15 cellular contexts compared by ENCODE assay signal in genomic region chr11:75510626-75511025, GRCh38. TPM values are rescaled to one million over a fixed set of nuclear protein-coding genes. Genes with fewer than 3 reads are reported as not detected.
DNase-seq lines count a peak whose midpoint lies in the region; ATAC-seq and TF ChIP-seq lines count a peak whose summit lies in the region.
"Had no signal": no experiment of that assay in that cellular context is flagged by ENCODE, and none has a peak within 500 bp of the region (broad histone marks: within the 10 kb centered on the region; RNA-seq: fewer than 3 reads in every experiment).

No MANE protein-coding gene starts in this region.

- DNase-seq in CD4-positive, alpha-beta T cell = no peak
- no peak for DNase-seq in Karpas-422
- DNase-seq in mesenchymal stem cell = no peak
- no peak for DNase-seq in activated naive CD4-positive, alpha-beta T cell treated with anti-CD3 and anti-CD28 coated beads, Interleukin-2, amount 10 ng/mL, durations not matched to agents 7 days and 5 days
- no peak for DNase-seq in GF-D8 (lab: John Stamatoyannopoulos, UW)
- no peak for DNase-seq in posterior vena cava (ENCODE audit: low spot score)
- DNase-seq: COR-L47, MM.1S, NCI-H1105 treated with DMSO at 0.1 percent for 48 hours, NCI-H187, NCI-H446 treated with DMSO at 0.1 percent for 48 hours, SHP77 treated with DMSO at 0.1 percent for 48 hours had no signal

- H3K9ac ChIP-seq in Karpas-422 (ENCODE audit: low read length) (peak overlapping the region; percentile 54), mesenchymal stem cell (ENCODE audit: low read length) (no peak overlapping the region)
- H3K9ac ChIP-seq: BLaER1 had no signal

- H2BK120ac ChIP-seq in mesenchymal stem cell (ENCODE audit: low read depth, low read length) = no peak overlapping the region

- H3K79me2 ChIP-seq in Karpas-422 (ENCODE audit: low read length) = peaks cover 95% of the 10 kb centered on the region

- H3K9me2 ChIP-seq in Karpas-422 (replicated peaks; ENCODE audit: insufficient read depth, low read length) = no peaks in the 10 kb centered on the region

- H2BK15ac ChIP-seq in mesenchymal stem cell (ENCODE audit: low read depth, poor library complexity, severe bottlenecking) = peak overlapping the region; percentile 64

- H3K4me3 ChIP-seq in Karpas-422 (ENCODE audit: low read length) = peak overlapping the region; percentile 10; the same call in 1 of the 2 replicates
- H3K4me3 ChIP-seq in mesenchymal stem cell (ENCODE audit: insufficient read depth in 1 of 2, low read depth in 1 of 2, low read length in 2 of 2) = no peak overlapping the region
- H3K4me3 ChIP-seq: BLaER1, HAP-1 had no signal

- no peak overlapping the region for H2AFZ ChIP-seq in Karpas-422 (ENCODE audit: low read length)
- no peak overlapping the region for H2AFZ ChIP-seq in mesenchymal stem cell (ENCODE audit: low read depth, low read length)

- no peak overlapping the region for H2BK5ac ChIP-seq in mesenchymal stem cell (ENCODE audit: low read depth, low read length, poor library complexity, severe bottlenecking)

- intact Hi-C loops in CD4-positive, alpha-beta T cell (cut with DNase I, micrococcal nuclease) = no loop called here
- intact Hi-C loops in posterior vena cava (cut with DNase I) = no loop called here

- H3K23ac ChIP-seq in mesenchymal stem cell (ENCODE audit: low read length in 2 of 2) = no peak overlapping the region

- no peak overlapping the region for H4K91ac ChIP-seq in mesenchymal stem cell (ENCODE audit: low read length)

- H3K14ac ChIP-seq in mesenchymal stem cell (ENCODE audit: low read length in 2 of 2) = no peak overlapping the region

- peak overlapping the region; percentile 65 for H3K27ac Mint-ChIP-seq in CD4-positive, alpha-beta T cell
- H3K27ac Mint-ChIP-seq in stimulated activated memory B cell treated with anti-CD40 and anti-IgM and Interleukin-4, amounts not matched to agents 10 μg/mL and 1 μg/mL and 100 μg/mL, for 72 hours = peak overlapping the region; percentile 83
- H3K27ac Mint-ChIP-seq in activated naive CD4-positive, alpha-beta T cell treated with anti-CD3 and anti-CD28 coated beads, Interleukin-2, amount 10 ng/mL, durations not matched to agents 7 days and 5 days = no peak overlapping the region

- no peaks in the 10 kb centered on the region for H3K27me3 Mint-ChIP-seq in CD4-positive, alpha-beta T cell
- no peaks in the 10 kb centered on the region for H3K27me3 Mint-ChIP-seq in stimulated activated memory B cell treated with anti-CD40 and anti-IgM and Interleukin-4, amounts not matched to agents 10 μg/mL and 1 μg/mL and 100 μg/mL, for 72 hours
- H3K27me3 Mint-ChIP-seq in activated naive CD4-positive, alpha-beta T cell treated with anti-CD3 and anti-CD28 coated beads, Interleukin-2, amount 10 ng/mL, durations not matched to agents 7 days and 5 days = peaks cover 11% of the 10 kb centered on the region

- no peak for ATAC-seq in CD4-positive, alpha-beta T cell (ENCODE audit: poor library complexity)
- ATAC-seq in stimulated activated memory B cell treated with anti-CD40 and anti-IgM and Interleukin-4, amounts not matched to agents 10 μg/mL and 1 μg/mL and 100 μg/mL, for 72 hours = no peak

- 61% methylated on average over 5 of the region's 6 CpGs for WGBS in mesenchymal stem cell

- no peaks in the 10 kb centered on the region for H3K9me3 Mint-ChIP-seq in CD4-positive, alpha-beta T cell
- H3K9me3 Mint-ChIP-seq in stimulated activated memory B cell treated with anti-CD40 and anti-IgM and Interleukin-4, amounts not matched to agents 10 μg/mL and 1 μg/mL and 100 μg/mL, for 72 hours = no peaks in the 10 kb centered on the region
- no peaks in the 10 kb centered on the region for H3K9me3 Mint-ChIP-seq in activated naive CD4-positive, alpha-beta T cell treated with anti-CD3 and anti-CD28 coated beads, Interleukin-2, amount 10 ng/mL, durations not matched to agents 7 days and 5 days

- no peak overlapping the region for H3K27ac ChIP-seq in CD4-positive, alpha-beta T cell (ENCODE audit: low read depth, low read length)
- H3K27ac ChIP-seq in Karpas-422 (ENCODE audit: low read length) (peak overlapping the region; percentile 99), mesenchymal stem cell (ENCODE audit: low read length, poor library complexity, severe bottlenecking) (no peak overlapping the region)
- H3K27ac ChIP-seq: BLaER1 had no signal

- H3K4me1 Mint-ChIP-seq in CD4-positive, alpha-beta T cell (ENCODE audit: low read depth) = peaks cover 44% of the 10 kb centered on the region
- H3K4me1 Mint-ChIP-seq in stimulated activated memory B cell treated with anti-CD40 and anti-IgM and Interleukin-4, amounts not matched to agents 10 μg/mL and 1 μg/mL and 100 μg/mL, for 72 hours = peaks cover 89% of the 10 kb centered on the region
- peaks cover 30% of the 10 kb centered on the region for H3K4me1 Mint-ChIP-seq in activated naive CD4-positive, alpha-beta T cell treated with anti-CD3 and anti-CD28 coated beads, Interleukin-2, amount 10 ng/mL, durations not matched to agents 7 days and 5 days

- no peak overlapping the region for H2BK12ac ChIP-seq in mesenchymal stem cell (ENCODE audit: low read length in 2 of 2)

- H3K4ac ChIP-seq in mesenchymal stem cell (ENCODE audit: low read depth in 1 of 2, low read length in 2 of 2) = no peak overlapping the region

- H3K9me3 ChIP-seq in CD4-positive, alpha-beta T cell (ENCODE audit: control insufficient read depth, low read length) = no peaks in the 10 kb centered on the region
- no peaks in the 10 kb centered on the region for H3K9me3 ChIP-seq in Karpas-422 (ENCODE audit: low read length)
- no peaks in the 10 kb centered on the region for H3K9me3 ChIP-seq in mesenchymal stem cell (ENCODE audit: control insufficient read depth, low read length)
- H3K9me3 ChIP-seq: BLaER1, HAP-1 had no signal

- H2AK5ac ChIP-seq in mesenchymal stem cell (ENCODE audit: low read length, severe bottlenecking) = no peak overlapping the region

- no peak overlapping the region for H4K8ac ChIP-seq in mesenchymal stem cell (ENCODE audit: low read length)

- POLR2A ChIA-PET in CD4-positive, alpha-beta T cell (lab: Charles Lee) = interaction anchor here (0.9 to 1.3 kb wide), 2 partner anchors 13 to 15 kb away, joined by 3 to 4 read pairs; partner anchors contain the start of gene GDPD5

- CTCF ChIA-PET in CD4-positive, alpha-beta T cell (lab: Charles Lee) = no interaction called here
- CTCF ChIA-PET in activated naive CD4-positive, alpha-beta T cell treated with anti-CD3 and anti-CD28 coated beads, Interleukin-2, amount 10 ng/mL, durations not matched to agents 7 days and 5 days (lab: Charles Lee) = interaction anchor here (0.6 to 2.0 kb wide), 2 partner anchors 14 to 231 kb away, joined by 3 to 4 read pairs; no protein-coding TSS in a partner anchor

- no peak for TF ChIP-seq CTCF in CD4-positive, alpha-beta T cell (IDR thresholded peaks at IDR 0.05)

- H4K20me1 ChIP-seq in Karpas-422 (ENCODE audit: insufficient read depth, low read depth, low read length) = no peaks in the 10 kb centered on the region
- H4K20me1 ChIP-seq: BLaER1 had no signal

- H3K4me2 ChIP-seq in Karpas-422 (ENCODE audit: low read depth, low read length, poor library complexity, severe bottlenecking) = peak overlapping the region; percentile 45
- no peak overlapping the region for H3K4me2 ChIP-seq in mesenchymal stem cell (ENCODE audit: low read length, poor library complexity, severe bottlenecking)
- H3K4me2 ChIP-seq: BLaER1 had no signal

- H3K27me3 ChIP-seq in CD4-positive, alpha-beta T cell (ENCODE audit: control insufficient read depth, insufficient read depth, low read length) = no peaks in the 10 kb centered on the region
- H3K27me3 ChIP-seq in Karpas-422 (ENCODE audit: low read length) (no peaks in the 10 kb centered on the region), mesenchymal stem cell (ENCODE audit: control insufficient read depth in 1 of 2, insufficient read depth in 1 of 2, low read length in 2 of 2) (peaks cover 0 to 13% of the 10 kb centered on the region in 2 experiments)
- H3K27me3 ChIP-seq: BLaER1 had no signal

- H3K36me3 Mint-ChIP-seq in CD4-positive, alpha-beta T cell (ENCODE audit: low read depth) = no peaks in the 10 kb centered on the region
- H3K36me3 Mint-ChIP-seq in stimulated activated memory B cell treated with anti-CD40 and anti-IgM and Interleukin-4, amounts not matched to agents 10 μg/mL and 1 μg/mL and 100 μg/mL, for 72 hours = no peaks in the 10 kb centered on the region
- peaks cover under 1% of the 10 kb centered on the region for H3K36me3 Mint-ChIP-seq in activated naive CD4-positive, alpha-beta T cell treated with anti-CD3 and anti-CD28 coated beads, Interleukin-2, amount 10 ng/mL, durations not matched to agents 7 days and 5 days

- H3K4me3 Mint-ChIP-seq in CD4-positive, alpha-beta T cell = no peak overlapping the region
- no peak overlapping the region for H3K4me3 Mint-ChIP-seq in stimulated activated memory B cell treated with anti-CD40 and anti-IgM and Interleukin-4, amounts not matched to agents 10 μg/mL and 1 μg/mL and 100 μg/mL, for 72 hours
- H3K4me3 Mint-ChIP-seq in activated naive CD4-positive, alpha-beta T cell treated with anti-CD3 and anti-CD28 coated beads, Interleukin-2, amount 10 ng/mL, durations not matched to agents 7 days and 5 days = no peak overlapping the region

- H3K18ac ChIP-seq in mesenchymal stem cell (ENCODE audit: low read depth in 1 of 2, low read length in 2 of 2) = no peak overlapping the region

- peaks cover 22% of the 10 kb centered on the region; the same call in 1 of the 2 replicates for H3K36me3 ChIP-seq in Karpas-422 (ENCODE audit: insufficient read depth, low read length)
- H3K36me3 ChIP-seq in mesenchymal stem cell (ENCODE audit: control insufficient read depth in 1 of 2, insufficient read depth in 2 of 2, low read depth in 1 of 2, low read length in 2 of 2) = no peaks in the 10 kb centered on the region
- H3K36me3 ChIP-seq: BLaER1, HAP-1 had no signal

- no peaks in the 10 kb centered on the region for H3K79me1 ChIP-seq in mesenchymal stem cell (replicated peaks; ENCODE audit: low read length, poor library complexity, severe bottlenecking)

- H3K4me1 ChIP-seq in Karpas-422 (ENCODE audit: low read length) (peaks cover 100% of the 10 kb centered on the region), mesenchymal stem cell (ENCODE audit: control insufficient read depth, insufficient read depth, low read depth, low read length) (peaks cover 5% of the 10 kb centered on the region)
- H3K4me1 ChIP-seq: HAP-1 had no signal

RNA-seq across cellular contexts. Expression of gene GDPD5, which starts 15.1 kb away (rescaled TPM):
- total RNA-seq in CD4-positive, alpha-beta T cell = 100 to 1,000 TPM in 1 of 2 experiments, 10 to 100 TPM in 1; 91.6 to 101 TPM
- total RNA-seq in Karpas-422 (2014; rRNA removed; shearing (Covaris generic); ENCODE audit: low replicate concordance) = 137 and 237 TPM in 2 replicates
- 1.8 TPM for polyA plus RNA-seq in mesenchymal stem cell (2013, experiment 1 of 2)
- 1.4 TPM for polyA plus RNA-seq in mesenchymal stem cell (2013, experiment 2 of 2)
- 10 to 100 TPM; 30.1 to 37.5 TPM for total RNA-seq in posterior vena cava

RNA-seq across cellular contexts. Expression of gene SERPINH1, which starts 51.4 kb away (rescaled TPM):
- total RNA-seq in CD4-positive, alpha-beta T cell = 1 to 10 TPM; 3.5 to 4.1 TPM
- 10.5 and 16.1 TPM in 2 replicates for total RNA-seq in Karpas-422 (2014; rRNA removed; shearing (Covaris generic); ENCODE audit: low replicate concordance)
- polyA plus RNA-seq in mesenchymal stem cell (2013, experiment 1 of 2) = 896 TPM
- polyA plus RNA-seq in mesenchymal stem cell (2013, experiment 2 of 2) = 870 TPM
- total RNA-seq in posterior vena cava = 100 to 1,000 TPM; 145 to 255 TPM
